Comparison of ENCODE assay signal across 9 cellular contexts in genomic region chr1:186806477-186806876, GRCh38. TPM values are rescaled to one million over a fixed set of nuclear protein-coding genes. Genes with fewer than 3 reads are reported as not detected.
DNase-seq lines count a peak whose midpoint lies in the region; ATAC-seq and TF ChIP-seq lines count a peak whose summit lies in the region.
"Had no signal": no experiment of that assay in that cellular context is flagged by ENCODE, and none has a peak within 500 bp of the region (broad histone marks: within the 10 kb centered on the region; RNA-seq: fewer than 3 reads in every experiment).

No MANE protein-coding gene starts in this region.

- in situ Hi-C loops in transverse colon (cut with MboI; ENCODE audit: low pct_ligation_motif_present in 1 of 4, low pct_unique_long_range_greater_than_20kb in 1 of 4, low sequenced_read_pairs in 3 of 4), result no loop called here

- peaks cover 6% of the 10 kb centered on the region for H3K4me1 ChIP-seq in OCI-LY3 (ENCODE audit: low read length)
- H3K4me1 ChIP-seq in transverse colon, result peaks cover 0 to 5% (median 0%) of the 10 kb centered on the region in 4 donors

- no peak overlapping the region for H3K4me3 Mint-ChIP-seq in T-helper 17 cell

- H4K20me1 ChIP-seq in OCI-LY3 (ENCODE audit: insufficient read depth, low read length), result no peaks in the 10 kb centered on the region

- H3K4me3 ChIP-seq in OCI-LY3 (ENCODE audit: low read length), result no peak overlapping the region
- H3K4me3 ChIP-seq in fibroblast of the aortic adventitia (ENCODE audit: low read depth, low read length), result no peak overlapping the region
- H3K4me3 ChIP-seq in transverse colon, result no peak overlapping the region

- intact Hi-C loops in transverse colon (cut with DNase I; ENCODE audit: low total_unique reads), result no loop called here

- no peaks in the 10 kb centered on the region for H3K36me3 Mint-ChIP-seq in T-helper 17 cell (ENCODE audit: low read depth)

- no peaks in the 10 kb centered on the region for H3K79me2 ChIP-seq in OCI-LY3 (ENCODE audit: low read length)

- TF ChIP-seq CTCF in OCI-LY3 (IDR thresholded peaks at IDR 0.05; ENCODE audit: low read depth, low read length) (peak; percentile 97), fibroblast of the aortic adventitia (IDR thresholded peaks at IDR 0.05; ENCODE audit: insufficient read depth, low read length) (peak; percentile 40), transverse colon (IDR thresholded peaks at IDR 0.05) (no peak)

- TF ChIP-seq POLR2A in transverse colon (IDR thresholded peaks at IDR 0.05), result no peak

- H3K27ac ChIP-seq in OCI-LY3 (ENCODE audit: low read length), result no peak overlapping the region
- H3K27ac ChIP-seq in transverse colon, result no peak overlapping the region

- H3K4me1 Mint-ChIP-seq in T-helper 17 cell, result no peaks in the 10 kb centered on the region

- H3K27me3 ChIP-seq in OCI-LY3 (ENCODE audit: low read depth, low read length) (no peaks in the 10 kb centered on the region), transverse colon (no peaks in the 10 kb centered on the region)

- no peak overlapping the region for H3K9ac ChIP-seq in OCI-LY3 (ENCODE audit: low read length)

- H3K27me3 Mint-ChIP-seq in T-helper 17 cell, result no peaks in the 10 kb centered on the region

- H3K9me3 ChIP-seq in OCI-LY3 (ENCODE audit: insufficient read depth, low read length), result no peaks in the 10 kb centered on the region
- no peaks in the 10 kb centered on the region for H3K9me3 ChIP-seq in T-helper 17 cell (ENCODE audit: control insufficient read depth, low read length, poor library complexity, severe bottlenecking)
- H3K9me3 ChIP-seq in transverse colon, result no peaks in the 10 kb centered on the region

- no peak overlapping the region for H3K27ac Mint-ChIP-seq in T-helper 17 cell

- H3K36me3 ChIP-seq in OCI-LY3 (replicated peaks; ENCODE audit: low read depth, low read length), result no peaks in the 10 kb centered on the region
- no peaks in the 10 kb centered on the region for H3K36me3 ChIP-seq in transverse colon

- ATAC-seq in GM18873 (IDR thresholded peaks at IDR 0.05; ENCODE audit: low FRiP score, unreplicated experiment) (peak; percentile 58), GM21619 (IDR thresholded peaks at IDR 0.05; ENCODE audit: unreplicated experiment) (no peak), T-helper 17 cell (no peak)
- ATAC-seq: activated CD4-positive, CD25-positive, alpha-beta regulatory T cell treated with anti-CD3 and anti-CD28 coated beads, Interleukin-2, amount 50 U/mL, for 24 hours had no signal

- TF ChIP-seq EP300 in transverse colon (IDR thresholded peaks at IDR 0.05; ENCODE audit: low read depth), result no peak

- WGBS in transverse colon (ENCODE audit: low coverage in 1 of 2), 2 donors, result 58 to 76% methylated on average over 2 to 3 of the region's 3 CpGs

- H2AFZ ChIP-seq in OCI-LY3 (ENCODE audit: low read depth, low read length), result no peak overlapping the region

- H3K4me2 ChIP-seq in OCI-LY3 (ENCODE audit: low read length), result no peak overlapping the region

- DNase-seq in AG20443 (ENCODE audit: low spot score) (peak; percentile 14), fibroblast of the aortic adventitia (ENCODE audit: low read depth) (peak; percentile 61), amniotic stem cell (lab: John Stamatoyannopoulos, UW) (no peak), T-helper 17 cell (no peak), transverse colon (no peak)

RNA-seq across cellular contexts. Expression of gene PLA2G4A, which starts 22.3 kb away (rescaled TPM):
- total RNA-seq in fibroblast of the aortic adventitia (ENCODE audit: low replicate concordance) (7.3 and 74.7 TPM in 2 replicates), T-helper 17 cell (under 1 TPM; 0.35 to 0.96 TPM), transverse colon (1 to 10 TPM; 2.0 to 8.3 (median 6.1) TPM)

Comparison
In these comparisons a context has a peak if more than half of its experiments do, and no peak if none do; other contexts are left out.
1. DNase-seq: peak in AG20443 (single experiment) and fibroblast of the aortic adventitia (single experiment); none in amniotic stem cell (single experiment), T-helper 17 cell (0 of 3) and transverse colon (single experiment).
2. CTCF ChIP-seq: peak in OCI-LY3 (single experiment) and fibroblast of the aortic adventitia (single experiment); none in transverse colon (0 of 5).